Comparison of ENCODE assay signal across 8 cellular contexts in the genomic region with DNA sequence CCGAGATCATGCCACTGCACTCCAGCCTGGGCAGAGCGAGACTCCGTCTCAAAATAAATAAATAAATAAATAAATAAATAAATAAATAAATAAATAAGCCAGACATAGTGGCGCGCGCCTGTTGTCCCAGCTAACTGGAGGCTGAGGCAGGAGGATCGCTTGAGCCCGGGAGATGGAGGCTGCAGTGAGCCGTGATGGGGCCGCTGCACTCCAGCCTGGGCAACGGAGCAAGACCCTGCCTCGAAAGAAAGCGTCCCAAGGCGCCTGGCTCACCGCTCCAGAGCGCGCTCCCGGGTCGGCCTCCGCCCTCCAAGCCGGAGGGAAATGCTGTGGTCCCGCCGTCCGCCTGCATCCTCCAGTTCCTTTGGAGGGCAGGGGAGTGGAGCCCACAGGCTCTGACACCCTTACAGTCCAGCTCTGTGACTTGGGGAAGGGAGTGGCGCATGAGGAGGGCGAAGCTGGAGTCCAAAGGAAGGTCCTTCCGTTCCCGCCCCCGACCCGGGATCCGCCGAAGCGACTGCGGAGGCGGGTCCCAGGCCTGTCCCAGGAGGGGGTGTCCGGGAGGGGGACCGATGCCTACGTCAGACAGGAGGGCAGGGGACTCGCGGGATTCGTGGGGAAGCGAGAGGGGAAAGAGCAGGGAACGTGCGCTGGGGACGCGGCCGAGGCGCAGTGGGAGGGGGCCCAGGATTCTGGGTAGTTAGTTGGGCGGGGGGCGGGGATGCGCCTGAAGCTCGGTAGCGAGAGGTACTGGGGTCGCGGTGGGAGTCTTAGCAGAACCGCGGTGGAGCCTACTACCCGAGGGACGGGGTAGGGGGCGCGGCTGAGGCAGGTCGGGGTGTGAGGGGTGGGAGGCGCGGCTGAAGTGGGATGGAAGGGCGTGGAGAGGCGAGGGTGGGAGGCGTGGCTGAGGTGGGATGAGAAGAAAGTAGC. TPM values are rescaled to one million over a fixed set of nuclear protein-coding genes. Genes with fewer than 3 reads are reported as not detected.
DNase-seq lines count a peak whose midpoint lies in the region; ATAC-seq and TF ChIP-seq lines count a peak whose summit lies in the region.

No MANE protein-coding gene starts in this region.

- H3K36me3 ChIP-seq in H7 (replicated peaks; ENCODE audit: control insufficient read depth, insufficient read depth, low read length) (no peaks in the 10 kb centered on the region), hepatocyte (replicated peaks; ENCODE audit: insufficient read depth, low read depth) (no peaks in the 10 kb centered on the region), SJCRH30 (no peaks in the 10 kb centered on the region)

- H3K4me1 Mint-ChIP-seq in activated naive CD8-positive, alpha-beta T cell (ENCODE audit: low read depth) = peaks cover 1% of the 10 kb centered on the region

- peak overlapping the region; percentile 98 for H3K4me2 ChIP-seq in hepatocyte

- H3K9me3 ChIP-seq in hepatocyte (ENCODE audit: low read depth) (no peaks in the 10 kb centered on the region), SJCRH30 (replicated peaks) (no peaks in the 10 kb centered on the region)

- WGBS in hepatocyte (ENCODE audit: low lambda C conversion rate, missing lambda C conversion rate) = 22% methylated on average over 28 of the region's 67 CpGs

- H3K27ac Mint-ChIP-seq in activated naive CD8-positive, alpha-beta T cell = no peak overlapping the region

- no peaks in the 10 kb centered on the region for H3K79me2 ChIP-seq in hepatocyte

- H3K4me1 ChIP-seq in hepatocyte (ENCODE audit: insufficient read depth) = peaks cover 5% of the 10 kb centered on the region
- peaks cover 5% of the 10 kb centered on the region; the same call in 1 of the 2 replicates for H3K4me1 ChIP-seq in SJCRH30

- H3K4me3 Mint-ChIP-seq in activated naive CD8-positive, alpha-beta T cell = peak overlapping the region; percentile 42

- H3K27me3 ChIP-seq in H7 (ENCODE audit: control insufficient read depth, insufficient read depth, low read length) (no peaks in the 10 kb centered on the region), hepatocyte (no peaks in the 10 kb centered on the region), SJCRH30 (no peaks in the 10 kb centered on the region)

- H3K9me3 Mint-ChIP-seq in activated naive CD8-positive, alpha-beta T cell (ENCODE audit: low read depth) = no peaks in the 10 kb centered on the region

- DNase-seq in AG09309 (ENCODE audit: low read depth) (no peak), H7 (peak; percentile 96), hepatocyte (ENCODE audit: low spot score) (peak; percentile 56), skeletal muscle cell (ENCODE audit: low read depth) (no peak), SJCRH30 (no peak)

- no peaks in the 10 kb centered on the region for H3K36me3 Mint-ChIP-seq in activated naive CD8-positive, alpha-beta T cell

- H3K27ac ChIP-seq in hepatocyte (peak overlapping the region; percentile 51), SJCRH30 (no peak overlapping the region)

- ATAC-seq in GM21723 (IDR thresholded peaks at IDR 0.05; ENCODE audit: unreplicated experiment) (no peak), GM18519 (IDR thresholded peaks at IDR 0.05; ENCODE audit: low FRiP score, unreplicated experiment) (no peak)

- no peaks in the 10 kb centered on the region for H4K20me1 ChIP-seq in hepatocyte (ENCODE audit: insufficient read depth, poor library complexity, severe bottlenecking)

- no peaks in the 10 kb centered on the region for H3K9me2 ChIP-seq in hepatocyte (replicated peaks; ENCODE audit: insufficient read depth)

- H3K27me3 Mint-ChIP-seq in activated naive CD8-positive, alpha-beta T cell = peaks cover 3% of the 10 kb centered on the region

- no peak for TF ChIP-seq CTCF in AG09309 (IDR thresholded peaks at IDR 0.05; ENCODE audit: control insufficient read depth, insufficient read depth, low read depth, low read length, missing control alignments)
- peak; percentile 13 for TF ChIP-seq CTCF in hepatocyte (IDR thresholded peaks at IDR 0.05; ENCODE audit: poor library complexity)

- H3K4me3 ChIP-seq in AG09309 (ENCODE audit: control insufficient read depth, low read depth, low read length) = peak overlapping the region; percentile 56
- peak overlapping the region; percentile 52 for H3K4me3 ChIP-seq in H7 (ENCODE audit: insufficient read depth, low read depth, low read length)
- peak overlapping the region; percentile 83 for H3K4me3 ChIP-seq in hepatocyte
- peak overlapping the region; percentile 58 for H3K4me3 ChIP-seq in skeletal muscle cell (ENCODE audit: low read depth, low read length)
- H3K4me3 ChIP-seq in SJCRH30 = no peak overlapping the region

- peak overlapping the region; percentile 99 for H2AFZ ChIP-seq in hepatocyte

RNA-seq across cellular contexts. Expression of a gene that starts 8.4 kb away (rescaled TPM):
- total RNA-seq in H7 (2014; rRNA removed; shearing (Covaris generic)) = 1.8 and 5.5 TPM in 2 replicates
- total RNA-seq in hepatocyte = 1.8 and 7.7 TPM in 2 replicates
- polyA plus RNA-seq in hepatocyte = 10.1 and 15.2 TPM in 2 replicates
- 0.42 and 0.63 TPM in 2 replicates for total RNA-seq in SJCRH30 (2014; rRNA removed; shearing (Covaris generic))

RNA-seq across cellular contexts. Expression of a gene that starts 26.1 kb away (rescaled TPM):
- 1,890 and 2,261 TPM in 2 replicates for total RNA-seq in H7 (2014; rRNA removed; shearing (Covaris generic))
- 1,250 and 1,335 TPM in 2 replicates for total RNA-seq in hepatocyte
- 2,041 and 2,117 TPM in 2 replicates for polyA plus RNA-seq in hepatocyte
- 2,921 and 3,511 TPM in 2 replicates for total RNA-seq in SJCRH30 (2014; rRNA removed; shearing (Covaris generic))

RNA-seq across cellular contexts. Expression of a gene that starts 53.7 kb away (rescaled TPM):
- total RNA-seq in H7 (2014; rRNA removed; shearing (Covaris generic)) = 135 and 159 TPM in 2 replicates
- 40.4 and 46.2 TPM in 2 replicates for total RNA-seq in hepatocyte
- 51.0 and 52.4 TPM in 2 replicates for polyA plus RNA-seq in hepatocyte
- total RNA-seq in SJCRH30 (2014; rRNA removed; shearing (Covaris generic)) = 50.2 and 51.5 TPM in 2 replicates

Comparison
In these comparisons a context has a peak if more than half of its experiments do, and no peak if none do; other contexts are left out.
1. DNase-seq: peak in H7 (single experiment) and hepatocyte (single experiment); none in AG09309 (single experiment), skeletal muscle cell (single experiment) and SJCRH30 (0 of 2).